ENCODE assay signal across 1 cellular context in the genomic region with DNA sequence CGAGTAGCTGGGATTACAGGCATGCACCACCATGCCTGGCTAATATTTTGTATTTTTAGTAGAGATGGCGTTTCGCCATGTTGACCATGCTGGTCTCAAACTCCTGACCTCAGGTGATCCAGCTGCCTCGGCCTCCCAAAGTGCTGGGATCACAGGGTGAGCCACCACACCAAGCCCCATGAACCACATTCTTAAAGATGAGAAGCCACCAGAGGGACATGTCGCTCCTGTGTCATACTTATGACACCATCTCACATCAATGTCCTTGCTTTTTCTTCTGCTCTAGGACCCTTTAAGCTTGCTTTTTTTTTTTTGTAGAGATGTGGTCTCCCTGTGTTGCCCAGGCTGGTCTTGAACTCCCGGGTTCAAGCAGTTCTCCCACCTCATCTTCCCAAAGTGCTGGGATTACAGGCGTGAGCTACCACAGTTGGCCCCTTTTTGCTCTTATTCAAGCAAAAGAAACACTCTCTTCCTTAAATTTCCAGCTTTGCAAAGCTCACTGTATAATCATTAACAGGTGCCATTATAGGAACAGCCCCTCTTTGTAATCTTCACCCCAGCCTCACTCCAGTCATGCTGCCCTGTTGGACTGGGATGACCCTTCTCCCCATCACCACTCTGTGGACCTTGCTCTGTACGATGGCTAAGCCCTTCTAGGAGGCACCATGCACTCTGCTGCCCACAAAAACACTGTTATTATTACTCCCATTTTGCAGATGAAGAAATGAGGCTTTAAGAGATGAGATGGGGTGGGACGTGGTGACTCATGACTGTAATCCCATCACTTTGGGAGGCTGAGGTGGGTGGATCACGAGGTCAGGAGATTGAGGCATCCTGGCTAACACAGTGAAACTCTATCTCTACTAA.
TF ChIP-seq lines count a peak whose summit lies in the region.

No MANE protein-coding gene starts in this region.

TF ChIP-seq in HepG2, 621 proteins besides CTCF, POLR2A, EP300 and RAD21 (continued from another document and continues in another):
- TF ChIP-seq FOXP1 (IDR thresholded peaks at IDR 0.05) = no peak
- TF ChIP-seq FOXP1 (CRISPR knock-in tag; IDR thresholded peaks at IDR 0.05) = 0 out of 2 replicates have a peak, but pooled peaks have one; percentile 49
- TF ChIP-seq, protein P1, sequence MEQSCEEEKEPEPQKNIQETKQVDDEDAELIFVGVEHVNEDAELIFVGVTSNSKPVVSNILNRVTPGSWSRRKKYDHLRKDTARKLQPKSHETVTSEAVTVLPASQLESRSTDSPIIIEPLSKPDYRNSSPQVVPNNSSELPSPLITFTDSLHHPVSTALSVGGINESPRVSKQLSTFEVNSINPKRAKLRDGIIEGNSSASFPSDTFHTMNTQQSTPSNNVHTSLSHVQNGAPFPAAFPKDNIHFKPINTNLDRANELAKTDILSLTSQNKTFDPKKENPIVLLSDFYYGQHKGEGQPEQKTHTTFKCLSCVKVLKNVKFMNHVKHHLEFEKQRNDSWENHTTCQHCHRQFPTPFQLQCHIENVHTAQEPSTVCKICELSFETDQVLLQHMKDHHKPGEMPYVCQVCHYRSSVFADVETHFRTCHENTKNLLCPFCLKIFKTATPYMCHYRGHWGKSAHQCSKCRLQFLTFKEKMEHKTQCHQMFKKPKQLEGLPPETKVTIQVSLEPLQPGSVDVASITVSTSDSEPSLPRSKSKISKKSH (CRISPR knock-in tag; IDR thresholded peaks at IDR 0.05; ENCODE audit: borderline replicate concordance) = 0 out of 2 replicates have a peak, but pooled peaks have one; percentile 41
- no peak for TF ChIP-seq ZNF382 (CRISPR knock-in tag; IDR thresholded peaks at IDR 0.05; ENCODE audit: borderline replicate concordance)
- TF ChIP-seq ZNF34 (CRISPR knock-in tag; IDR thresholded peaks at IDR 0.05; ENCODE audit: borderline replicate concordance) = no peak
- TF ChIP-seq ATF7 (IDR thresholded peaks at IDR 0.05) = no peak
- no peak for TF ChIP-seq ATF7 (CRISPR knock-in tag; IDR thresholded peaks at IDR 0.05)
- 0 out of 2 replicates have a peak, but pooled peaks have one; percentile 24 for TF ChIP-seq ARHGAP35 (CRISPR knock-in tag; IDR thresholded peaks at IDR 0.05; ENCODE audit: borderline replicate concordance)
- TF ChIP-seq, protein P2, sequence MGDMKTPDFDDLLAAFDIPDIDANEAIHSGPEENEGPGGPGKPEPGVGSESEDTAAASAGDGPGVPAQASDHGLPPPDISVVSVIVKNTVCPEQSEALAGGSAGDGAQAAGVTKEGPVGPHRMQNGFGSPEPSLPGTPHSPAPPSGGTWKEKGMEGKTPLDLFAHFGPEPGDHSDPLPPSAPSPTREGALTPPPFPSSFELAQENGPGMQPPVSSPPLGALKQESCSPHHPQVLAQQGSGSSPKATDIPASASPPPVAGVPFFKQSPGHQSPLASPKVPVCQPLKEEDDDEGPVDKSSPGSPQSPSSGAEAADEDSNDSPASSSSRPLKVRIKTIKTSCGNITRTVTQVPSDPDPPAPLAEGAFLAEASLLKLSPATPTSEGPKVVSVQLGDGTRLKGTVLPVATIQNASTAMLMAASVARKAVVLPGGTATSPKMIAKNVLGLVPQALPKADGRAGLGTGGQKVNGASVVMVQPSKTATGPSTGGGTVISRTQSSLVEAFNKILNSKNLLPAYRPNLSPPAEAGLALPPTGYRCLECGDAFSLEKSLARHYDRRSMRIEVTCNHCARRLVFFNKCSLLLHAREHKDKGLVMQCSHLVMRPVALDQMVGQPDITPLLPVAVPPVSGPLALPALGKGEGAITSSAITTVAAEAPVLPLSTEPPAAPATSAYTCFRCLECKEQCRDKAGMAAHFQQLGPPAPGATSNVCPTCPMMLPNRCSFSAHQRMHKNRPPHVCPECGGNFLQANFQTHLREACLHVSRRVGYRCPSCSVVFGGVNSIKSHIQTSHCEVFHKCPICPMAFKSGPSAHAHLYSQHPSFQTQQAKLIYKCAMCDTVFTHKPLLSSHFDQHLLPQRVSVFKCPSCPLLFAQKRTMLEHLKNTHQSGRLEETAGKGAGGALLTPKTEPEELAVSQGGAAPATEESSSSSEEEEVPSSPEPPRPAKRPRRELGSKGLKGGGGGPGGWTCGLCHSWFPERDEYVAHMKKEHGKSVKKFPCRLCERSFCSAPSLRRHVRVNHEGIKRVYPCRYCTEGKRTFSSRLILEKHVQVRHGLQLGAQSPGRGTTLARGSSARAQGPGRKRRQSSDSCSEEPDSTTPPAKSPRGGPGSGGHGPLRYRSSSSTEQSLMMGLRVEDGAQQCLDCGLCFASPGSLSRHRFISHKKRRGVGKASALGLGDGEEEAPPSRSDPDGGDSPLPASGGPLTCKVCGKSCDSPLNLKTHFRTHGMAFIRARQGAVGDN (CRISPR knock-in tag; IDR thresholded peaks at IDR 0.05) = peak; percentile 51; the same call in 1 of the 2 replicates
- TF ChIP-seq, protein P3, sequence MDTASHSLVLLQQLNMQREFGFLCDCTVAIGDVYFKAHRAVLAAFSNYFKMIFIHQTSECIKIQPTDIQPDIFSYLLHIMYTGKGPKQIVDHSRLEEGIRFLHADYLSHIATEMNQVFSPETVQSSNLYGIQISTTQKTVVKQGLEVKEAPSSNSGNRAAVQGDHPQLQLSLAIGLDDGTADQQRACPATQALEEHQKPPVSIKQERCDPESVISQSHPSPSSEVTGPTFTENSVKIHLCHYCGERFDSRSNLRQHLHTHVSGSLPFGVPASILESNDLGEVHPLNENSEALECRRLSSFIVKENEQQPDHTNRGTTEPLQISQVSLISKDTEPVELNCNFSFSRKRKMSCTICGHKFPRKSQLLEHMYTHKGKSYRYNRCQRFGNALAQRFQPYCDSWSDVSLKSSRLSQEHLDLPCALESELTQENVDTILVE (CRISPR knock-in tag; IDR thresholded peaks at IDR 0.05) = 0 out of 2 replicates have a peak, but pooled peaks have one; percentile 32
- 0 out of 2 replicates have a peak, but pooled peaks have one; percentile 17 for TF ChIP-seq SNAPC2 (CRISPR knock-in tag; IDR thresholded peaks at IDR 0.05)
- no peak for TF ChIP-seq ZNF720 (CRISPR knock-in tag; IDR thresholded peaks at IDR 0.05)
- no peak; the same call in 1 of the 2 replicates for TF ChIP-seq ZNF431 (CRISPR knock-in tag; IDR thresholded peaks at IDR 0.05; ENCODE audit: borderline replicate concordance, low read depth)
- TF ChIP-seq ZNF703 (CRISPR knock-in tag; IDR thresholded peaks at IDR 0.05; ENCODE audit: borderline replicate concordance) = no peak
- TF ChIP-seq ZNF878 (CRISPR knock-in tag; IDR thresholded peaks at IDR 0.05) = no peak
- no peak for TF ChIP-seq CEBPB (IDR thresholded peaks at IDR 0.05; ENCODE audit: borderline replicate concordance, low read depth, low read length)
- no peak for TF ChIP-seq IKZF1 (IDR thresholded peaks at IDR 0.05)
- no peak for TF ChIP-seq ZNF256 (CRISPR knock-in tag; conservative IDR thresholded peaks at IDR 0.05)
- TF ChIP-seq KDM1A (CRISPR knock-in tag; IDR thresholded peaks at IDR 0.05) = peak; percentile 97
- no peak for TF ChIP-seq DR1 (CRISPR knock-in tag; IDR thresholded peaks at IDR 0.05)
- TF ChIP-seq ZNF816 (CRISPR knock-in tag; IDR thresholded peaks at IDR 0.05; ENCODE audit: borderline replicate concordance) = no peak
- no peak for TF ChIP-seq EED (CRISPR knock-in tag; IDR thresholded peaks at IDR 0.05)
- no peak for TF ChIP-seq TCF7 (IDR thresholded peaks at IDR 0.05; ENCODE audit: low read depth)
- TF ChIP-seq, protein P4, sequence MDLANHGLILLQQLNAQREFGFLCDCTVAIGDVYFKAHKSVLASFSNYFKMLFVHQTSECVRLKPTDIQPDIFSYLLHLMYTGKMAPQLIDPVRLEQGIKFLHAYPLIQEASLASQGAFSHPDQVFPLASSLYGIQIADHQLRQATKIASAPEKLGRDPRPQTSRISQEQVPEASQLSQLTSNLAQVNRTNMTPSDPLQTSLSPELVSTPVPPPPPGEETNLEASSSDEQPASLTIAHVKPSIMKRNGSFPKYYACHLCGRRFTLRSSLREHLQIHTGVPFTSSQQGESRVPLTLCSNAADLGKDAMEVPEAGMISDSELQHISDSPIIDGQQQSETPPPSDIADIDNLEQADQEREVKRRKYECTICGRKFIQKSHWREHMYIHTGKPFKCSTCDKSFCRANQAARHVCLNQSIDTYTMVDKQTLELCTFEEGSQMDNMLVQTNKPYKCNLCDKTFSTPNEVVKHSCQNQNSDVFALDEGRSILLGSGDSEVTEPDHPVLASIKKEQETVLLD (CRISPR knock-in tag; IDR thresholded peaks at IDR 0.05; ENCODE audit: low read depth) = no peak
- peak; percentile 74; the same call in 1 of the 2 replicates for TF ChIP-seq HIVEP1 (CRISPR knock-in tag; IDR thresholded peaks at IDR 0.05)
- TF ChIP-seq SOX6 (IDR thresholded peaks at IDR 0.05) = no peak
- TF ChIP-seq SOX6 (CRISPR knock-in tag; IDR thresholded peaks at IDR 0.05) = peak; percentile 89
- TF ChIP-seq TCF12 (IDR thresholded peaks at IDR 0.05) = no peak
- no peak for TF ChIP-seq TCF12 (CRISPR knock-in tag; IDR thresholded peaks at IDR 0.05)
- no peak for TF ChIP-seq YY1 (IDR thresholded peaks at IDR 0.05; ENCODE audit: insufficient read depth, insufficient replicate concordance, low read depth, low read length)
- peak; percentile 79; the same call in 1 of the 2 replicates for TF ChIP-seq SOX5 (CRISPR knock-in tag; IDR thresholded peaks at IDR 0.05; ENCODE audit: borderline replicate concordance)
- 0 out of 2 replicates have a peak, but pooled peaks have one; percentile 21 for TF ChIP-seq ZNF589 (CRISPR knock-in tag; conservative IDR thresholded peaks at IDR 0.05)
- no peak for TF ChIP-seq PCBP2 (optimal IDR thresholded peaks at IDR 0.05; ENCODE audit: low read depth, low read length, poor library complexity, severe bottlenecking)
- TF ChIP-seq, protein P5, sequence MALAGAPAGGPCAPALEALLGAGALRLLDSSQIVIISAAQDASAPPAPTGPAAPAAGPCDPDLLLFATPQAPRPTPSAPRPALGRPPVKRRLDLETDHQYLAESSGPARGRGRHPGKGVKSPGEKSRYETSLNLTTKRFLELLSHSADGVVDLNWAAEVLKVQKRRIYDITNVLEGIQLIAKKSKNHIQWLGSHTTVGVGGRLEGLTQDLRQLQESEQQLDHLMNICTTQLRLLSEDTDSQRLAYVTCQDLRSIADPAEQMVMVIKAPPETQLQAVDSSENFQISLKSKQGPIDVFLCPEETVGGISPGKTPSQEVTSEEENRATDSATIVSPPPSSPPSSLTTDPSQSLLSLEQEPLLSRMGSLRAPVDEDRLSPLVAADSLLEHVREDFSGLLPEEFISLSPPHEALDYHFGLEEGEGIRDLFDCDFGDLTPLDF (CRISPR knock-in tag; IDR thresholded peaks at IDR 0.05) = no peak
- no peak for TF ChIP-seq MAFG (CRISPR knock-in tag; IDR thresholded peaks at IDR 0.05)
- TF ChIP-seq SALL2 (CRISPR knock-in tag; IDR thresholded peaks at IDR 0.05) = no peak
- TF ChIP-seq, protein P6, sequence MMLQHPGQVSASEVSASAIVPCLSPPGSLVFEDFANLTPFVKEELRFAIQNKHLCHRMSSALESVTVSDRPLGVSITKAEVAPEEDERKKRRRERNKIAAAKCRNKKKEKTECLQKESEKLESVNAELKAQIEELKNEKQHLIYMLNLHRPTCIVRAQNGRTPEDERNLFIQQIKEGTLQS (CRISPR knock-in tag; IDR thresholded peaks at IDR 0.05) = 0 out of 2 replicates have a peak, but pooled peaks have one; percentile 20
- no peak for TF ChIP-seq ZNF333 (CRISPR knock-in tag; IDR thresholded peaks at IDR 0.05; ENCODE audit: borderline replicate concordance)
- TF ChIP-seq KAT7 (CRISPR knock-in tag; IDR thresholded peaks at IDR 0.05; ENCODE audit: borderline replicate concordance) = no peak
- TF ChIP-seq ZNF629 (CRISPR knock-in tag; conservative IDR thresholded peaks at IDR 0.05) = peak; percentile 99
- peak; percentile 78 for TF ChIP-seq HDAC1 (CRISPR knock-in tag; IDR thresholded peaks at IDR 0.05)
- TF ChIP-seq TAF1 (CRISPR knock-in tag; IDR thresholded peaks at IDR 0.05) = 0 out of 2 replicates have a peak, but pooled peaks have one; percentile 19
- TF ChIP-seq, protein P7, sequence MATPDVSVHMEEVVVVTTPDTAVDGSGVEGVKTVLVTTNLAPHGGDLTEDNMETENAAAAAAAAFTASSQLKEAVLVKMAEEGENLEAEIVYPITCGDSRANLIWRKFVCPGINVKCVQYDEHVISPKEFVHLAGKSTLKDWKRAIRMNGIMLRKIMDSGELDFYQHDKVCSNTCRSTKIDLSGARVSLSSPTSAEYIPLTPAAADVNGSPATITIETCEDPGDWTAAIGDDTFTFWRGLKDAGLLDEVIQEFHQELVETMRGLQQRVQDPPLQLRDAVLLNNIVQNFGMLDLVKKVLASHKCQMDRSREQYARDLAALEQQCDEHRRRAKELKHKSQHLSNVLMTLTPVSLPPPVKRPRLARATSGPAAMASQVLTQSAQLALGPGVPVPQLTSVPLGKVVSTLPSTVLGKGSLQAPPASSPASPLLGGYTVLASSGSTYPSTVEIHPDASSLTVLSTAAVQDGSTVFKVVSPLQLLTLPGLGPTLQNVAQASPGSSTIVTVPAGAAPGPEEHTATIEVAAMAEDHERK (CRISPR knock-in tag; IDR thresholded peaks at IDR 0.05; ENCODE audit: low read depth) = no peak
- TF ChIP-seq, protein P8, sequence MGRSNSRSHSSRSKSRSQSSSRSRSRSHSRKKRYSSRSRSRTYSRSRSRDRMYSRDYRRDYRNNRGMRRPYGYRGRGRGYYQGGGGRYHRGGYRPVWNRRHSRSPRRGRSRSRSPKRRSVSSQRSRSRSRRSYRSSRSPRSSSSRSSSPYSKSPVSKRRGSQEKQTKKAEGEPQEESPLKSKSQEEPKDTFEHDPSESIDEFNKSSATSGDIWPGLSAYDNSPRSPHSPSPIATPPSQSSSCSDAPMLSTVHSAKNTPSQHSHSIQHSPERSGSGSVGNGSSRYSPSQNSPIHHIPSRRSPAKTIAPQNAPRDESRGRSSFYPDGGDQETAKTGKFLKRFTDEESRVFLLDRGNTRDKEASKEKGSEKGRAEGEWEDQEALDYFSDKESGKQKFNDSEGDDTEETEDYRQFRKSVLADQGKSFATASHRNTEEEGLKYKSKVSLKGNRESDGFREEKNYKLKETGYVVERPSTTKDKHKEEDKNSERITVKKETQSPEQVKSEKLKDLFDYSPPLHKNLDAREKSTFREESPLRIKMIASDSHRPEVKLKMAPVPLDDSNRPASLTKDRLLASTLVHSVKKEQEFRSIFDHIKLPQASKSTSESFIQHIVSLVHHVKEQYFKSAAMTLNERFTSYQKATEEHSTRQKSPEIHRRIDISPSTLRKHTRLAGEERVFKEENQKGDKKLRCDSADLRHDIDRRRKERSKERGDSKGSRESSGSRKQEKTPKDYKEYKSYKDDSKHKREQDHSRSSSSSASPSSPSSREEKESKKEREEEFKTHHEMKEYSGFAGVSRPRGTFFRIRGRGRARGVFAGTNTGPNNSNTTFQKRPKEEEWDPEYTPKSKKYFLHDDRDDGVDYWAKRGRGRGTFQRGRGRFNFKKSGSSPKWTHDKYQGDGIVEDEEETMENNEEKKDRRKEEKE (IDR thresholded peaks at IDR 0.05) = no peak
- no peak for TF ChIP-seq RFXAP (CRISPR knock-in tag; IDR thresholded peaks at IDR 0.05; ENCODE audit: borderline replicate concordance)
- no peak for TF ChIP-seq ZNF577 (CRISPR knock-in tag; IDR thresholded peaks at IDR 0.05; ENCODE audit: borderline replicate concordance, low read depth)
- peak; percentile 90 for TF ChIP-seq SALL1 (CRISPR knock-in tag; IDR thresholded peaks at IDR 0.05)
